Comparison of ENCODE assay signal across 8 cellular contexts in genomic region chr11:67628710-67629385, GRCh38. TPM values are rescaled to one million over a fixed set of nuclear protein-coding genes. Genes with fewer than 3 reads are reported as not detected.
A peak's percentile ranks its signal among the peaks of the same experiment; 100 is the strongest.
DNase-seq lines count a peak whose midpoint lies in the region; ATAC-seq lines count a peak whose summit lies in the region.

No MANE protein-coding gene starts in this region.

- peak overlapping the region; percentile 52 to 90 (median 88) for H3K4me3 Mint-ChIP-seq in T-cell

- no peak for ATAC-seq in T-cell (replicated peaks in 1 of 4)
- ATAC-seq in Right ventricle myocardium superior (ENCODE audit: poor library complexity) = no peak
- no peak for ATAC-seq in HG03469 (IDR thresholded peaks at IDR 0.05; ENCODE audit: unreplicated experiment)

- H3F3A ChIP-seq in GM23248 (ENCODE audit: insufficient read depth) = no peaks in the 10 kb centered on the region

- H3K27me3 ChIP-seq in GM23248 (replicated peaks; ENCODE audit: insufficient read depth) (no peaks in the 10 kb centered on the region), rectal smooth muscle tissue (ENCODE audit: control insufficient read depth, insufficient read depth, low read length) (no peaks in the 10 kb centered on the region)

- WGBS in GM23248 (ENCODE audit: low coverage in 1 of 2, low lambda C conversion rate in 2 of 2, missing lambda C conversion rate in 2 of 2), 2 experiments = 33 to 34% methylated on average over 21 to 25 of the region's 25 CpGs

- CTCF ChIA-PET in T-cell (lab: Charles Lee) = interaction anchor here (0.6 to 3.0 kb wide), 7 partner anchors 13 to 242 kb away, joined by 3 to 18 read pairs (median 5); no protein-coding TSS in a partner anchor

- H3K36me3 Mint-ChIP-seq in T-cell = no peaks in the 10 kb centered on the region

- H3K4me1 Mint-ChIP-seq in T-cell = peaks cover 6 to 9% (median 8%) of the 10 kb centered on the region in 3 donors

- H3K27ac ChIP-seq in GM23248 (no peak overlapping the region), rectal smooth muscle tissue (ENCODE audit: low read depth, low read length) (no peak overlapping the region)

- no peaks in the 10 kb centered on the region for H3K9me3 ChIP-seq in GM23248 (ENCODE audit: low read depth)

- H2AFZ ChIP-seq in GM23248 = no peak overlapping the region

- H3K36me3 ChIP-seq in GM23248 (ENCODE audit: low read depth) = no peaks in the 10 kb centered on the region
- no peaks in the 10 kb centered on the region for H3K36me3 ChIP-seq in rectal smooth muscle tissue (ENCODE audit: control insufficient read depth, insufficient read depth, low read length)

- in situ Hi-C loops in GM23248 (cut with MboI) = no loop called here

- H3K27ac Mint-ChIP-seq in T-cell = no peak overlapping the region

- no peak overlapping the region; the same call in 1 of the 2 replicates for H3K9ac ChIP-seq in GM23248
- no peak overlapping the region for H3K9ac ChIP-seq in rectal smooth muscle tissue (ENCODE audit: low read length)

- H3K4me3 ChIP-seq in GM23248 = peak overlapping the region; percentile 71; the same call in 1 of the 2 replicates
- H3K4me3 ChIP-seq in rectal smooth muscle tissue (ENCODE audit: low read length) = peak overlapping the region; percentile 67

- no peaks in the 10 kb centered on the region for H4K20me1 ChIP-seq in GM23248 (ENCODE audit: insufficient read depth)

- H3K4me1 ChIP-seq in GM23248 (ENCODE audit: insufficient read depth) = no peaks in the 10 kb centered on the region
- H3K4me1 ChIP-seq in rectal smooth muscle tissue (ENCODE audit: control insufficient read depth, insufficient read depth, low read length) = peaks cover 6% of the 10 kb centered on the region

- no peaks in the 10 kb centered on the region for H3K79me2 ChIP-seq in GM23248 (ENCODE audit: insufficient read depth)

- H3K9me3 Mint-ChIP-seq in T-cell = no peaks in the 10 kb centered on the region

- H3K9me2 ChIP-seq in GM23248 (ENCODE audit: insufficient read depth) = no peaks in the 10 kb centered on the region

- POLR2A ChIA-PET in T-cell (lab: Charles Lee) = interaction anchor here in 1 of 2 donors (1.2 kb wide), 1 partner anchor 30 kb away, joined by 3 read pairs; no protein-coding TSS in a partner anchor

- no peaks in the 10 kb centered on the region for H3K27me3 Mint-ChIP-seq in T-cell

- DNase-seq in GM23248 (no peak), T-cell (no peak), Right ventricle myocardium superior (peak; percentile 53), NOMO-1 treated with DMSO at 0.1 percent for 48 hours (lab: John Stamatoyannopoulos, UW; ENCODE audit: unreplicated experiment) (no peak), AG20443 (ENCODE audit: low spot score) (no peak), EL (no peak)

- H3K4me2 ChIP-seq in GM23248 (ENCODE audit: unreplicated experiment) = no peak overlapping the region

- intact Hi-C loops in Right ventricle myocardium superior (cut with DNase I) = no loop called here

RNA-seq across cellular contexts. Expression of gene NUDT8, which starts 0.9 kb away (rescaled TPM):
- total RNA-seq in GM23248 (2014; rRNA removed; shearing (Covaris generic)) = 2.0 and 4.8 TPM in 2 replicates
- polyA plus RNA-seq in GM23248 (2016; fragmentation: Nextera tagmentation; extraction: Ambion mirVana) = 4.1 TPM in 2 replicates
- total RNA-seq in T-cell = 1 to 10 TPM; 1.5 to 8.0 (median 4.5) TPM
- 110 TPM for total RNA-seq in Right ventricle myocardium superior

RNA-seq across cellular contexts. Expression of gene TBX10, which starts 10.7 kb away (rescaled TPM):
- total RNA-seq in GM23248 (2014; rRNA removed; shearing (Covaris generic)) = not detected in 2 replicates
- not detected in 2 replicates for polyA plus RNA-seq in GM23248 (2016; fragmentation: Nextera tagmentation; extraction: Ambion mirVana)
- total RNA-seq in T-cell = not detected
- total RNA-seq in Right ventricle myocardium superior = 0.51 TPM

RNA-seq across cellular contexts. Expression of gene ACY3, which starts 21.7 kb away (rescaled TPM):
- total RNA-seq in GM23248 (2014; rRNA removed; shearing (Covaris generic)) = not detected in 2 replicates
- polyA plus RNA-seq in GM23248 (2016; fragmentation: Nextera tagmentation; extraction: Ambion mirVana) = not detected in 2 replicates
- 1 to 10 TPM in 1 of 5 donors, under 1 TPM in 2, not detected in 2; 0.54 to 1.0 (median 0.68) TPM for total RNA-seq in T-cell
- total RNA-seq in Right ventricle myocardium superior = not detected

RNA-seq across cellular contexts. Expression of gene NDUFV1, which starts 22.1 kb away (rescaled TPM):
- 168 and 209 TPM in 2 replicates for total RNA-seq in GM23248 (2014; rRNA removed; shearing (Covaris generic))
- 136 TPM in 2 replicates for polyA plus RNA-seq in GM23248 (2016; fragmentation: Nextera tagmentation; extraction: Ambion mirVana)
- 100 to 1,000 TPM; 199 to 250 (median 238) TPM for total RNA-seq in T-cell
- total RNA-seq in Right ventricle myocardium superior = 754 TPM

RNA-seq across cellular contexts. Expression of gene GSTP1, which starts 45.2 kb away (rescaled TPM):
- 355 and 606 TPM in 2 replicates for total RNA-seq in GM23248 (2014; rRNA removed; shearing (Covaris generic))
- 743 and 767 TPM in 2 replicates for polyA plus RNA-seq in GM23248 (2016; fragmentation: Nextera tagmentation; extraction: Ambion mirVana)
- 100 to 1,000 TPM in 3 of 5 donors, 10 to 100 TPM in 2; 68.3 to 200 (median 151) TPM for total RNA-seq in T-cell
- 361 TPM for total RNA-seq in Right ventricle myocardium superior

Comparison
In these comparisons a context has a peak if more than half of its experiments do, and no peak if none do; other contexts are left out.
1. RNA of gene NUDT8, which starts 0.9 kb away (total RNA-seq): 110 TPM in Right ventricle myocardium superior (single experiment); 2.0 to 4.8 TPM in GM23248 and 1.5 to 8.0 TPM in T-cell; every median in the first group is over 10 times any median in the second.